ENCODE assay signal across 23 cellular contexts in the genomic region with DNA sequence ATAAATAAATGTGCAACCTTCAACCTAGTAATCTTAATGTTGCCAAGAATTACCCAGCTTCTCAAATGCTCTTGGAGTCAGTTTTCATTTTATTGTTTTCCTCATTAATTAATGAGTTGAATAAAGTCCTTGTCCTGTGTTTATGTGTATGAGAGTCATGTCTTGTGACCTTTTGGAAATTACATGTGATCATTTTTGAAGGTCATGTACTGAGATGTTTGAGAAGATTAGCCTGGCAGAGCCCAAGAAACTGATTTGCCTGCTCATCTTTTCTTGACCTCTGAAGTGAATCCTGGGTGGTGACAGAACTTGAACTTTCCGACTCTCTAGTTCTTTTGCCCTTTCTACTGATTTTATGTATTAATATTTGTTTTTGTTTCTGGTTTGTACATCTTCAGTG. TPM values are rescaled to one million over a fixed set of nuclear protein-coding genes. Genes with fewer than 3 reads are reported as not detected.
DNase-seq lines count a peak whose midpoint lies in the region; ATAC-seq, FAIRE-seq and TF ChIP-seq lines count a peak whose summit lies in the region.
"Had no signal": no experiment of that assay in that cellular context is flagged by ENCODE, and none has a peak within 500 bp of the region (broad histone marks: within the 10 kb centered on the region; RNA-seq: fewer than 3 reads in every experiment).

No MANE protein-coding gene starts in this region.

- intact Hi-C loops in HepG2 (cut with micrococcal nuclease; ENCODE audit: unreplicated experiment) = no loop called here
- intact Hi-C loops in right lobe of liver (cut with DNase I) = no loop called here

- no peaks in the 10 kb centered on the region for H3K9me2 ChIP-seq in Karpas-422 (replicated peaks; ENCODE audit: insufficient read depth, low read length)

- no TSS peak for BruUV-seq in HepG2 (replicated peaks; lab: Mats Ljungman, UMichigan)

- H3K36me3 ChIP-seq in HepG2 (replicated peaks in 1 of 2; ENCODE audit: control insufficient read depth in 1 of 2, insufficient read depth in 2 of 2, low read length in 2 of 2) = peaks cover 4 to 8% of the 10 kb centered on the region in 2 experiments; a peak in 4 of 5 replicates
- H3K36me3 ChIP-seq in right lobe of liver = peaks cover 0 to 28% (median 7%) of the 10 kb centered on the region in 4 donors
- H3K36me3 ChIP-seq in Karpas-422 (ENCODE audit: insufficient read depth, low read length) = peaks cover 12% of the 10 kb centered on the region

- peak; percentile 15 for FAIRE-seq in HepG2 (lab: Jason Lieb, UNC)
- FAIRE-seq: GM12878, GM12892, GM18507 had no signal

- H3K79me2 ChIP-seq in HepG2 (ENCODE audit: insufficient read depth, low read length) = no peaks in the 10 kb centered on the region
- H3K79me2 ChIP-seq in Karpas-422 (ENCODE audit: low read length) = no peaks in the 10 kb centered on the region

- DNase-seq in HepG2 (ENCODE audit: low spot score) (no peak), right lobe of liver (no peak), COLO829 (ENCODE audit: low spot score) (peak; percentile 24), foreskin melanocyte (peak; percentile 85), Karpas-422 (no peak)
- no peak for DNase-seq in activated T-cell treated with anti-CD3 and anti-CD28 coated beads, Interleukin-2, amount 50 U/mL, for 1 hour
- DNase-seq: AML-193; CD4-positive, alpha-beta T cell; CD8-positive, alpha-beta T cell; COR-L47; DMS 273 treated with DMSO at 0.1 percent for 48 hours; DMS153; DMS53; DMS79; DND-41; EL; GDM1 had no signal

- H3K9me3 ChIP-seq in HepG2 (ENCODE audit: low read length) = no peaks in the 10 kb centered on the region
- H3K9me3 ChIP-seq in right lobe of liver = no peaks in the 10 kb centered on the region
- no peaks in the 10 kb centered on the region for H3K9me3 ChIP-seq in Karpas-422 (ENCODE audit: low read length)
- H3K9me3 ChIP-seq: A549; BLaER1 treated with 17β-estradiol and CSF1 and Interleukin-3, amounts not matched to agents 10 nM and 100 nM had no signal

- no peak for ATAC-seq in HepG2
- ATAC-seq in right lobe of liver = no peak
- no peak for ATAC-seq in HG02938 (IDR thresholded peaks at IDR 0.05; ENCODE audit: unreplicated experiment)
- ATAC-seq: A549; CD8-positive, alpha-beta T cell; GM12878 had no signal

- in situ Hi-C loops in HepG2 (cut with HindIII; ENCODE audit: extremely low pct_ligation_motif_present, low pct_unique_long_range_greater_than_20kb) = no loop called here

- H2AFZ ChIP-seq in HepG2 (ENCODE audit: low read length) = no peak overlapping the region
- no peak overlapping the region for H2AFZ ChIP-seq in Karpas-422 (ENCODE audit: low read length)

- H4K20me1 ChIP-seq in HepG2 (ENCODE audit: insufficient read depth, low read length) (no peaks in the 10 kb centered on the region), Karpas-422 (ENCODE audit: insufficient read depth, low read depth, low read length) (no peaks in the 10 kb centered on the region)
- H4K20me1 ChIP-seq: BLaER1 treated with 17β-estradiol and CSF1 and Interleukin-3, amounts not matched to agents 10 nM and 100 nM had no signal

- TF ChIP-seq POLR2A in HepG2 (IDR thresholded peaks at IDR 0.05; ENCODE audit: insufficient read depth in 1 of 2, low read depth in 2 of 2, low read length in 2 of 2) = no peak
- TF ChIP-seq POLR2A in right lobe of liver (IDR thresholded peaks at IDR 0.05) = no peak

- no peak for TF ChIP-seq EP300 in HepG2 (IDR thresholded peaks at IDR 0.05; ENCODE audit: low read depth in 2 of 2, low read length in 2 of 2)
- TF ChIP-seq EP300 in HepG2 (CRISPR knock-in tag; IDR thresholded peaks at IDR 0.05; ENCODE audit: borderline replicate concordance) = no peak

- POLR2A ChIA-PET in HepG2 (lab: Yijun Ruan, JAX) = no interaction called here

- H3K4me1 ChIP-seq in HepG2 (ENCODE audit: insufficient read depth, low read length) (peaks cover 32% of the 10 kb centered on the region), right lobe of liver (no peaks in the 10 kb centered on the region), Karpas-422 (ENCODE audit: low read length) (no peaks in the 10 kb centered on the region)
- H3K4me1 ChIP-seq: BLaER1 treated with 17β-estradiol and CSF1 and Interleukin-3, amounts not matched to agents 10 nM and 100 nM had no signal

- H3K4me2 ChIP-seq in HepG2 (ENCODE audit: low read depth, low read length) (no peak overlapping the region), Karpas-422 (ENCODE audit: low read depth, low read length, poor library complexity, severe bottlenecking) (no peak overlapping the region)
- H3K4me2 ChIP-seq: A549; BLaER1 treated with 17β-estradiol and CSF1 and Interleukin-3, amounts not matched to agents 10 nM and 100 nM had no signal

- no peaks in the 10 kb centered on the region for H3K27me3 ChIP-seq in HepG2 (ENCODE audit: control insufficient read depth in 1 of 2, insufficient read depth in 2 of 2, low read length in 2 of 2)
- H3K27me3 ChIP-seq in right lobe of liver = no peaks in the 10 kb centered on the region
- no peaks in the 10 kb centered on the region for H3K27me3 ChIP-seq in Karpas-422 (ENCODE audit: low read length)
- H3K27me3 ChIP-seq: BLaER1 treated with 17β-estradiol and CSF1 and Interleukin-3, amounts not matched to agents 10 nM and 100 nM had no signal

- no peak overlapping the region for H3K4me3 ChIP-seq in HepG2 (replicated peaks in 1 of 3; ENCODE audit: insufficient read depth in 1 of 3, low read depth in 2 of 3, low read length in 3 of 3)
- H3K4me3 ChIP-seq in right lobe of liver = no peak overlapping the region
- no peak overlapping the region for H3K4me3 ChIP-seq in Karpas-422 (ENCODE audit: low read length)
- H3K4me3 ChIP-seq: A549; BLaER1 treated with 17β-estradiol and CSF1 and Interleukin-3, amounts not matched to agents 10 nM and 100 nM; GM12878 had no signal

- TF ChIP-seq CTCF in HepG2 (CRISPR knock-in tag; IDR thresholded peaks at IDR 0.05) = no peak
- no peak for TF ChIP-seq CTCF in right lobe of liver (IDR thresholded peaks at IDR 0.05)

- CTCF ChIA-PET in HepG2 (lab: Yijun Ruan, JAX; ENCODE audit: low intra/inter-chr PET ratio, low total read pairs) = no interaction called here

- no peak overlapping the region for H3K27ac ChIP-seq in HepG2 (ENCODE audit: extremely low read length, insufficient read depth, low read length)
- H3K27ac ChIP-seq in right lobe of liver = no peak overlapping the region
- H3K27ac ChIP-seq in Karpas-422 (ENCODE audit: low read length) = no peak overlapping the region
- H3K27ac ChIP-seq: A549; BLaER1 treated with 17β-estradiol and CSF1 and Interleukin-3, amounts not matched to agents 10 nM and 100 nM had no signal

- no peak for TF ChIP-seq RAD21 in HepG2 (CRISPR knock-in tag; IDR thresholded peaks at IDR 0.05)

- WGBS in HepG2 (ENCODE audit: low lambda C conversion rate) = 94% methylated on average over 1 of the region's 1 CpG
- WGBS in right lobe of liver (ENCODE audit: insufficient coverage, low coverage, low lambda C conversion rate, missing lambda C conversion rate) = 67% methylated on average over 1 of the region's 1 CpG

- H3K9ac ChIP-seq in HepG2 (ENCODE audit: insufficient read depth, low read depth, low read length) = no peak overlapping the region
- H3K9ac ChIP-seq in Karpas-422 (ENCODE audit: low read length) = no peak overlapping the region
- H3K9ac ChIP-seq: BLaER1 treated with 17β-estradiol and CSF1 and Interleukin-3, amounts not matched to agents 10 nM and 100 nM had no signal

RNA-seq across cellular contexts. Expression of gene ANKRA2, which starts 15.4 kb away (rescaled TPM):
- total RNA-seq in HepG2 (2016; rRNA removed; fragmentation: Illumina TruSeq; extraction: Trizol) (20.4 and 23.6 TPM in 2 replicates), right lobe of liver (10 to 100 TPM in 1 of 6 experiments, 1 to 10 TPM in 5; 7.4 to 12.2 (median 9.0) TPM)
- total RNA-seq in HepG2 (2016; cell fraction: cytosol; rRNA removed; fragmentation: Illumina TruSeq; extraction: Trizol; ENCODE audit: low read depth) = 3.9 and 5.1 TPM in 2 replicates
- total RNA-seq in HepG2 (2016; cell fraction: insoluble cytoplasmic fraction; rRNA removed; fragmentation: Illumina TruSeq; extraction: Trizol) = 23.6 TPM in 2 replicates
- 11.2 and 13.3 TPM in 2 replicates for total RNA-seq in HepG2 (2016; cell fraction: membrane; rRNA removed; fragmentation: Illumina TruSeq; extraction: Trizol)
- total RNA-seq in HepG2 (2016; cell fraction: nucleus; rRNA removed; fragmentation: Illumina TruSeq; extraction: Trizol) = 35.7 and 36.1 TPM in 2 replicates
- 29.4 and 33.6 TPM in 2 replicates for polyA plus RNA-seq in HepG2 (2011; rRNA removed)
- polyA plus RNA-seq in HepG2 (2011; cell fraction: cytosol; rRNA removed) = 10.6 and 13.7 TPM in 2 replicates
- polyA plus RNA-seq in HepG2 (2011; cell fraction: nucleus; rRNA removed) = 41.0 and 45.4 TPM in 2 replicates
- polyA plus RNA-seq in HepG2 (2012) = 25.6 and 31.0 TPM in 2 replicates
- polyA plus RNA-seq in HepG2 (2016; cell fraction: cytosol; fragmentation: Illumina TruSeq; extraction: Trizol; ENCODE audit: low read depth) = 1.8 and 2.9 TPM in 2 replicates
- polyA plus RNA-seq in HepG2 (2016; cell fraction: insoluble cytoplasmic fraction; fragmentation: Illumina TruSeq; extraction: Trizol; ENCODE audit: low read depth) = 19.0 and 20.5 TPM in 2 replicates
- 5.4 and 6.3 TPM in 2 replicates for polyA plus RNA-seq in HepG2 (2016; cell fraction: membrane; fragmentation: Illumina TruSeq; extraction: Trizol; ENCODE audit: low read depth)
- 42.7 and 49.0 TPM in 2 replicates for polyA plus RNA-seq in HepG2 (2016; cell fraction: nucleus; fragmentation: Illumina TruSeq; extraction: Trizol; ENCODE audit: insufficient read depth, low read depth)
- 1.5 and 8.7 TPM in 2 replicates for polyA minus RNA-seq in HepG2 (2011; rRNA and poly(A)+ RNA removed; ENCODE audit: low replicate concordance)
- polyA minus RNA-seq in HepG2 (2011; cell fraction: cytosol; rRNA and poly(A)+ RNA removed) = 11.2 and 12.4 TPM in 2 replicates
- 61.2 and 67.1 TPM in 2 replicates for polyA minus RNA-seq in HepG2 (2011; cell fraction: nucleus; rRNA and poly(A)+ RNA removed)
- 16.8 and 32.3 TPM in 2 replicates for total RNA-seq in Karpas-422 (2014; rRNA removed; shearing (Covaris generic); ENCODE audit: low replicate concordance)

RNA-seq across cellular contexts. Expression of gene UTP15, which starts 15.5 kb away (rescaled TPM):
- total RNA-seq in HepG2 (2016; rRNA removed; fragmentation: Illumina TruSeq; extraction: Trizol) (35.8 and 45.2 TPM in 2 replicates), right lobe of liver (10 to 100 TPM in 3 of 6 experiments, 1 to 10 TPM in 3; 6.0 to 16.5 (median 10.6) TPM)
- 9.3 and 9.4 TPM in 2 replicates for total RNA-seq in HepG2 (2016; cell fraction: cytosol; rRNA removed; fragmentation: Illumina TruSeq; extraction: Trizol; ENCODE audit: low read depth)
- total RNA-seq in HepG2 (2016; cell fraction: insoluble cytoplasmic fraction; rRNA removed; fragmentation: Illumina TruSeq; extraction: Trizol) = 33.6 and 44.5 TPM in 2 replicates
- total RNA-seq in HepG2 (2016; cell fraction: membrane; rRNA removed; fragmentation: Illumina TruSeq; extraction: Trizol) = 14.1 and 14.4 TPM in 2 replicates
- 58.1 and 62.5 TPM in 2 replicates for total RNA-seq in HepG2 (2016; cell fraction: nucleus; rRNA removed; fragmentation: Illumina TruSeq; extraction: Trizol)
- polyA plus RNA-seq in HepG2 (2011; rRNA removed) = 6.6 and 7.3 TPM in 2 replicates
- polyA plus RNA-seq in HepG2 (2011; cell fraction: cytosol; rRNA removed) = 4.4 and 6.0 TPM in 2 replicates
- polyA plus RNA-seq in HepG2 (2011; cell fraction: nucleus; rRNA removed) = 19.6 and 25.1 TPM in 2 replicates
- 9.0 and 10.2 TPM in 2 replicates for polyA plus RNA-seq in HepG2 (2012)
- polyA plus RNA-seq in HepG2 (2016; cell fraction: cytosol; fragmentation: Illumina TruSeq; extraction: Trizol; ENCODE audit: low read depth) = 1.3 and 1.7 TPM in 2 replicates
- 27.4 and 29.0 TPM in 2 replicates for polyA plus RNA-seq in HepG2 (2016; cell fraction: insoluble cytoplasmic fraction; fragmentation: Illumina TruSeq; extraction: Trizol; ENCODE audit: low read depth)
- 3.1 and 4.2 TPM in 2 replicates for polyA plus RNA-seq in HepG2 (2016; cell fraction: membrane; fragmentation: Illumina TruSeq; extraction: Trizol; ENCODE audit: low read depth)
- 37.7 and 39.2 TPM in 2 replicates for polyA plus RNA-seq in HepG2 (2016; cell fraction: nucleus; fragmentation: Illumina TruSeq; extraction: Trizol; ENCODE audit: insufficient read depth, low read depth)
- polyA minus RNA-seq in HepG2 (2011; rRNA and poly(A)+ RNA removed; ENCODE audit: low replicate concordance) = 18.6 and 39.5 TPM in 2 replicates
- 7.6 and 9.8 TPM in 2 replicates for polyA minus RNA-seq in HepG2 (2011; cell fraction: cytosol; rRNA and poly(A)+ RNA removed)
- polyA minus RNA-seq in HepG2 (2011; cell fraction: nucleus; rRNA and poly(A)+ RNA removed) = 85.7 and 89.2 TPM in 2 replicates
- total RNA-seq in Karpas-422 (2014; rRNA removed; shearing (Covaris generic); ENCODE audit: low replicate concordance) = 21.0 and 42.9 TPM in 2 replicates

RNA-seq across cellular contexts. Expression of gene BTF3, which starts 51.8 kb away (rescaled TPM):
- total RNA-seq in HepG2 (2016; rRNA removed; fragmentation: Illumina TruSeq; extraction: Trizol) (698 and 836 TPM in 2 replicates), right lobe of liver (100 to 1,000 TPM; 157 to 250 (median 198) TPM)
- total RNA-seq in HepG2 (2016; cell fraction: cytosol; rRNA removed; fragmentation: Illumina TruSeq; extraction: Trizol; ENCODE audit: low read depth) = 507 and 559 TPM in 2 replicates
- total RNA-seq in HepG2 (2016; cell fraction: insoluble cytoplasmic fraction; rRNA removed; fragmentation: Illumina TruSeq; extraction: Trizol) = 679 and 821 TPM in 2 replicates
- total RNA-seq in HepG2 (2016; cell fraction: membrane; rRNA removed; fragmentation: Illumina TruSeq; extraction: Trizol) = 771 and 850 TPM in 2 replicates
- 289 and 303 TPM in 2 replicates for total RNA-seq in HepG2 (2016; cell fraction: nucleus; rRNA removed; fragmentation: Illumina TruSeq; extraction: Trizol)
- polyA plus RNA-seq in HepG2 (2011; rRNA removed) = 471 and 557 TPM in 2 replicates
- polyA plus RNA-seq in HepG2 (2011; cell fraction: cytosol; rRNA removed) = 298 and 449 TPM in 2 replicates
- polyA plus RNA-seq in HepG2 (2011; cell fraction: nucleus; rRNA removed) = 96.1 and 122 TPM in 2 replicates
- polyA plus RNA-seq in HepG2 (2012) = 940 and 1,043 TPM in 2 replicates
- 922 and 1,006 TPM in 2 replicates for polyA plus RNA-seq in HepG2 (2016; cell fraction: cytosol; fragmentation: Illumina TruSeq; extraction: Trizol; ENCODE audit: low read depth)
- 1,304 and 1,359 TPM in 2 replicates for polyA plus RNA-seq in HepG2 (2016; cell fraction: insoluble cytoplasmic fraction; fragmentation: Illumina TruSeq; extraction: Trizol; ENCODE audit: low read depth)
- polyA plus RNA-seq in HepG2 (2016; cell fraction: membrane; fragmentation: Illumina TruSeq; extraction: Trizol; ENCODE audit: low read depth) = 1,256 and 1,375 TPM in 2 replicates
- 596 and 617 TPM in 2 replicates for polyA plus RNA-seq in HepG2 (2016; cell fraction: nucleus; fragmentation: Illumina TruSeq; extraction: Trizol; ENCODE audit: insufficient read depth, low read depth)
- 152 and 382 TPM in 2 replicates for polyA minus RNA-seq in HepG2 (2011; rRNA and poly(A)+ RNA removed; ENCODE audit: low replicate concordance)
- 285 and 287 TPM in 2 replicates for polyA minus RNA-seq in HepG2 (2011; cell fraction: cytosol; rRNA and poly(A)+ RNA removed)
- polyA minus RNA-seq in HepG2 (2011; cell fraction: nucleus; rRNA and poly(A)+ RNA removed) = 113 and 151 TPM in 2 replicates
- 435 and 600 TPM in 2 replicates for total RNA-seq in Karpas-422 (2014; rRNA removed; shearing (Covaris generic); ENCODE audit: low replicate concordance)

Comparison
In these comparisons a context has a peak if more than half of its experiments do, and no peak if none do; other contexts are left out.
1. DNase-seq: peak in COLO829 (single experiment) and foreskin melanocyte (single experiment); none in HepG2 (single experiment), right lobe of liver (0 of 3), Karpas-422 (single experiment) and activated T-cell treated with anti-CD3 and anti-CD28 coated beads, Interleukin-2, amount 50 U/mL, for 1 hour (single experiment).